Comparison of ENCODE assay signal across 18 cellular contexts in genomic region chr2:222545821-222546540, GRCh38.
"Had no signal": no experiment of that assay in that cellular context is flagged by ENCODE, and none has a peak within 500 bp of the region (broad histone marks: within the 10 kb centered on the region; RNA-seq: fewer than 3 reads in every experiment).

No MANE protein-coding gene starts in this region.

- H3K4me1 Mint-ChIP-seq: activated CD8-positive, alpha-beta memory T cell treated with anti-CD3 and anti-CD28 coated beads, Interleukin-2, amount 10 ng/mL, durations not matched to agents 7 days and 5 days; activated naive CD8-positive, alpha-beta T cell treated with anti-CD3 and anti-CD28 coated beads, Interleukin-2, amount 10 ng/mL, durations not matched to agents 7 days and 5 days; memory B cell; stimulated activated naive CD8-positive, alpha-beta T cell treated with anti-CD3 and anti-CD28 coated beads, Interleukin-15, amount 100 ng/mL, for 72 hours had no signal

- H3K27ac ChIP-seq: colonic mucosa, heart right ventricle, left lung, pancreas, skin epidermis, testis had no signal

- H3K27me3 ChIP-seq: colonic mucosa, testis had no signal

- H3K36me3 Mint-ChIP-seq: activated CD8-positive, alpha-beta memory T cell treated with anti-CD3 and anti-CD28 coated beads, Interleukin-2, amount 10 ng/mL, durations not matched to agents 7 days and 5 days; activated naive CD8-positive, alpha-beta T cell treated with anti-CD3 and anti-CD28 coated beads, Interleukin-2, amount 10 ng/mL, durations not matched to agents 7 days and 5 days; memory B cell had no signal

- H3K27ac Mint-ChIP-seq: activated CD8-positive, alpha-beta memory T cell treated with anti-CD3 and anti-CD28 coated beads, Interleukin-2, amount 10 ng/mL, durations not matched to agents 7 days and 5 days; activated naive CD8-positive, alpha-beta T cell treated with anti-CD3 and anti-CD28 coated beads, Interleukin-2, amount 10 ng/mL, durations not matched to agents 7 days and 5 days; activated T-cell treated with anti-CD3 and anti-CD28 coated beads, Interleukin-2, amount 50 U/mL, for 72 hours; memory B cell; stimulated activated naive CD8-positive, alpha-beta T cell treated with anti-CD3 and anti-CD28 coated beads, Interleukin-15, amount 100 ng/mL, for 72 hours; T-helper 2 cell treated with Interferon-gamma antibody and Interleukin-4, amounts not matched to agents 5 μg/mL and 100 μg/mL, for 36 hours had no signal

- H3K36me3 ChIP-seq: colonic mucosa, heart right ventricle, left lung, pancreas had no signal

- DNase-seq: activated CD4-positive, alpha-beta T cell treated with anti-CD3 and anti-CD28 coated beads, Interleukin-2, amount 50 U/mL, for 48 hours; activated CD4-positive, CD25-positive, alpha-beta regulatory T cell treated with anti-CD3 and anti-CD28 coated beads, Interleukin-2, amount 50 U/mL, for 72 hours; activated CD8-positive, alpha-beta memory T cell treated with anti-CD3 and anti-CD28 coated beads, Interleukin-2, amount 10 ng/mL, durations not matched to agents 7 days and 5 days; activated gamma-delta T cell treated with Interleukin-2 at 50 U/mL for 16 hours; activated naive CD8-positive, alpha-beta T cell treated with anti-CD3 and anti-CD28 coated beads, Interleukin-2, amount 10 ng/mL, durations not matched to agents 7 days and 5 days; activated T-cell treated with anti-CD3 and anti-CD28 coated beads, Interleukin-2, amount 50 U/mL, for 72 hours; colonic mucosa; heart right ventricle; left lung; pancreas; retina; stimulated activated CD4-positive, alpha-beta T cell treated with anti-CD3 and anti-CD28 coated beads, Interleukin-4, amount 100 ng/mL, for 4 hours; stimulated activated naive CD8-positive, alpha-beta T cell treated with anti-CD3 and anti-CD28 coated beads, Interleukin-15, amount 100 ng/mL, for 72 hours had no signal

- H3K9me3 ChIP-seq: colonic mucosa, heart right ventricle, left lung, pancreas, testis had no signal

- H3K4me3 Mint-ChIP-seq: activated CD8-positive, alpha-beta memory T cell treated with anti-CD3 and anti-CD28 coated beads, Interleukin-2, amount 10 ng/mL, durations not matched to agents 7 days and 5 days; activated naive CD8-positive, alpha-beta T cell treated with anti-CD3 and anti-CD28 coated beads, Interleukin-2, amount 10 ng/mL, durations not matched to agents 7 days and 5 days; activated T-cell treated with anti-CD3 and anti-CD28 coated beads, Interleukin-2, amount 50 U/mL, for 72 hours; memory B cell; neural crest cell; stimulated activated naive CD8-positive, alpha-beta T cell treated with anti-CD3 and anti-CD28 coated beads, Interleukin-15, amount 100 ng/mL, for 72 hours; T-helper 2 cell treated with Interferon-gamma antibody and Interleukin-4, amounts not matched to agents 5 μg/mL and 100 μg/mL, for 36 hours had no signal

- H3K27me3 Mint-ChIP-seq: memory B cell had no signal

- H3K4me3 ChIP-seq: colonic mucosa, heart right ventricle, left lung, pancreas, skin epidermis, testis had no signal

- H3K9me3 Mint-ChIP-seq: activated naive CD8-positive, alpha-beta T cell treated with anti-CD3 and anti-CD28 coated beads, Interleukin-2, amount 10 ng/mL, durations not matched to agents 7 days and 5 days; activated T-cell treated with anti-CD3 and anti-CD28 coated beads, Interleukin-2, amount 50 U/mL, for 72 hours; memory B cell; neural crest cell; stimulated activated naive CD8-positive, alpha-beta T cell treated with anti-CD3 and anti-CD28 coated beads, Interleukin-15, amount 100 ng/mL, for 72 hours; T-helper 2 cell treated with Interferon-gamma antibody and Interleukin-4, amounts not matched to agents 5 μg/mL and 100 μg/mL, for 36 hours had no signal

- H3K4me1 ChIP-seq: colonic mucosa, left lung, pancreas had no signal

- ATAC-seq: activated CD8-positive, alpha-beta memory T cell treated with anti-CD3 and anti-CD28 coated beads, Interleukin-2, amount 10 ng/mL, durations not matched to agents 7 days and 5 days; activated T-cell treated with anti-CD3 and anti-CD28 coated beads, Interleukin-2, amount 50 U/mL, for 72 hours; heart right ventricle; left lung; stimulated activated naive CD8-positive, alpha-beta T cell treated with anti-CD3 and anti-CD28 coated beads, Interleukin-15, amount 100 ng/mL, for 72 hours had no signal
